Comparison of ENCODE assay signal across 21 cellular contexts in the genomic region with DNA sequence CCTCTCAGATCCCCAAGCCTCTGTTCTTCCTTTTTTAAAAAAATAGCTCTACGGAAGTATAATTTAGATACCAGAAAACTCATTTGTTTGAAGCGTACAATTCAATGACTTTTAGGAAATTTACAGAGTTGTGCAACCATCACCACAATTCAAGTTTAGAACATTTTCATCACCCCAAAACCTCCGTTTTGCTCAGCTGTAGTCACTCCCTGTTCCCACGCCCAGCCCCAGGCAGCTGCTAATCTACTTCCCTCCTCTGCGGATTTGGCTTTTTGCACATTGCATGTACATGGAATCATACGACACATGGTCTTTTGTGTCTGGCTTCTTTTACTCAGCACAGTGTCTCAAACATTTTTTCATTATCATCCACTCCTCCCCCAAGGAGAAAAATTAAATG.
DNase-seq lines count a peak whose midpoint lies in the region; ATAC-seq, FAIRE-seq and TF ChIP-seq lines count a peak whose summit lies in the region.
"Had no signal": no experiment of that assay in that cellular context is flagged by ENCODE, and none has a peak within 500 bp of the region (broad histone marks: within the 10 kb centered on the region; RNA-seq: fewer than 3 reads in every experiment).

No MANE protein-coding gene starts in this region.

- no peak overlapping the region for H4K5ac ChIP-seq in H1 (ENCODE audit: insufficient read length, low read depth, low read length)

- H3K36me3 ChIP-seq in H1 (ENCODE audit: control insufficient read depth in 2 of 4, insufficient read depth in 4 of 4, low read length in 3 of 4) (no peaks in the 10 kb centered on the region), left lung (no peaks in the 10 kb centered on the region), osteoblast (ENCODE audit: insufficient read depth, low read length) (no peaks in the 10 kb centered on the region)
- H3K36me3 ChIP-seq: spleen, thoracic aorta had no signal

- TF ChIP-seq EP300 in H1 (IDR thresholded peaks at IDR 0.05; ENCODE audit: borderline replicate concordance in 1 of 2, low read depth in 2 of 2, low read length in 2 of 2) = no peak

- H2BK15ac ChIP-seq in H1 (ENCODE audit: low read length) = peak overlapping the region; percentile 46; the same call in 1 of the 2 replicates

- no peaks in the 10 kb centered on the region for H3K23me2 ChIP-seq in H1 (ENCODE audit: low read depth, low read length)

- H3K27ac ChIP-seq in H1 (ENCODE audit: low read depth, low read length) (no peak overlapping the region), left lung (no peak overlapping the region), osteoblast (ENCODE audit: low read depth, low read length) (no peak overlapping the region)
- H3K27ac ChIP-seq: 22Rv1, C4-2B, KMS-11, RWPE1, thoracic aorta had no signal

- H3K56ac ChIP-seq in H1 (replicated peaks; ENCODE audit: insufficient read length, low read depth, low read length) = no peak overlapping the region

- TF ChIP-seq RAD21 in H1 (IDR thresholded peaks at IDR 0.05 in 1 of 2, conservative IDR thresholded peaks at IDR 0.05 in 1 of 2; ENCODE audit: low read depth in 2 of 2, low read length in 2 of 2) = no peak

- H4K91ac ChIP-seq in H1 (replicated peaks; ENCODE audit: insufficient read length, low read length) = no peak overlapping the region

- peaks cover 2 to 8% (median 4%) of the 10 kb centered on the region in 4 experiments; a peak in 6 of 7 replicates for H3K4me1 ChIP-seq in H1 (replicated peaks in 1 of 4; ENCODE audit: control insufficient read depth in 3 of 4, insufficient read depth in 4 of 4, low read length in 3 of 4)
- peaks cover 0 to 19% of the 10 kb centered on the region in 2 donors for H3K4me1 ChIP-seq in left lung
- no peaks in the 10 kb centered on the region for H3K4me1 ChIP-seq in osteoblast (ENCODE audit: insufficient read depth, low read length)

- POLR2A ChIA-PET in H1 (lab: Charles Lee; ENCODE audit: partially characterized antibody) = no interaction called here

- TF ChIP-seq CTCF in H1 (IDR thresholded peaks at IDR 0.05; ENCODE audit: control extremely low read depth in 1 of 3, insufficient read depth in 1 of 3, low read depth in 1 of 3, low read length in 3 of 3) = no peak
- TF ChIP-seq CTCF in left lung (IDR thresholded peaks at IDR 0.05) = no peak
- no peak for TF ChIP-seq CTCF in osteoblast (IDR thresholded peaks at IDR 0.05; ENCODE audit: extremely low read depth, low read depth, low read length)

- H2BK5ac ChIP-seq in H1 (ENCODE audit: low read depth, low read length) = no peak overlapping the region

- no peak overlapping the region for H2BK12ac ChIP-seq in H1 (ENCODE audit: low read depth, low read length)

- no peak overlapping the region for H3K4ac ChIP-seq in H1 (replicated peaks; ENCODE audit: insufficient read length, low read depth, low read length)

- no peak overlapping the region for H2BK20ac ChIP-seq in H1 (ENCODE audit: low read length)

- 89% methylated on average over 6 of the region's 6 CpGs; no CpG with 5 or more reads in 1 of the 2 experiments for WGBS in H1 (ENCODE audit: extremely low coverage in 1 of 2, insufficient coverage in 1 of 2, insufficient read length in 1 of 2, insufficient replicate concordance in 2 of 2, low coverage in 1 of 2, low lambda C conversion rate in 2 of 2, missing lambda C conversion rate in 1 of 2), 2 experiments

- H3K18ac ChIP-seq in H1 (ENCODE audit: extremely low read depth, low read length) = no peak overlapping the region

- DNase-seq in Right ventricle myocardium inferior (ENCODE audit: missing footprints) = peak; percentile 86
- no peak for DNase-seq in cardiac septum (ENCODE audit: low spot score)
- DNase-seq in H1 (ENCODE audit: low read depth in 1 of 2, low spot score in 2 of 2) = peak in 1 of 2 experiments; percentile 22
- peak in 1 of 2 donors; percentile 64 for DNase-seq in left lung
- no peak for DNase-seq in GM19239 (ENCODE audit: insufficient read length, low spot score)
- no peak for DNase-seq in COR-L47 (lab: John Stamatoyannopoulos, UW)
- DNase-seq in osteoblast (ENCODE audit: insufficient read length, low spot score, missing footprints) = no peak
- DNase-seq: activated B cell treated with CpG ODN at 0.5 μM for 24 hours; activated CD8-positive, alpha-beta T cell treated with anti-CD3 and anti-CD28 coated beads, Interleukin-2, amount 10 ng/mL, durations not matched to agents 7 days and 5 days; activated T-cell treated with anti-CD3 and anti-CD28 coated beads, Interleukin-2, amount 50 U/mL, for 72 hours; DMS79 treated with DMSO at 0.1 percent for 48 hours; effector CD4-positive, alpha-beta T cell; NCI-H1436 treated with DMSO at 0.1 percent for 48 hours; spleen had no signal

- intact Hi-C loops in Right ventricle myocardium inferior (cut with DNase I) (no loop called here), cardiac septum (cut with DNase I) (no loop called here), left lung (cut with DNase I) (no loop called here)

- no peak overlapping the region for H3K14ac ChIP-seq in H1 (ENCODE audit: insufficient read length)

- no peaks in the 10 kb centered on the region for H3K79me1 ChIP-seq in H1 (ENCODE audit: low read depth, low read length)

- no peaks in the 10 kb centered on the region; a peak in 1 of 7 replicates for H3K27me3 ChIP-seq in H1 (replicated peaks in 1 of 4; ENCODE audit: control insufficient read depth in 3 of 4, extremely low read depth in 1 of 4, insufficient read depth in 3 of 4, low read length in 3 of 4)
- H3K27me3 ChIP-seq in left lung = no peaks in the 10 kb centered on the region
- no peaks in the 10 kb centered on the region for H3K27me3 ChIP-seq in osteoblast (ENCODE audit: insufficient read depth, low read length)
- H3K27me3 ChIP-seq: spleen had no signal

- FAIRE-seq in H1 (lab: Jason Lieb, UNC) (no peak), GM19239 (lab: Jason Lieb, UNC) (no peak)

- H2AK5ac ChIP-seq in H1 (ENCODE audit: low read depth, low read length) = no peak overlapping the region

- no peak overlapping the region for H3K23ac ChIP-seq in H1 (ENCODE audit: insufficient read length)

- H3K4me3 ChIP-seq in H1 (ENCODE audit: extremely low read depth in 1 of 4, insufficient read depth in 2 of 4, low read depth in 3 of 4, low read length in 4 of 4) (no peak overlapping the region), left lung (no peak overlapping the region), osteoblast (ENCODE audit: insufficient read depth, low read length) (no peak overlapping the region)
- H3K4me3 ChIP-seq: spleen, thoracic aorta had no signal

- H3K4me2 ChIP-seq in H1 (ENCODE audit: insufficient read depth in 1 of 2, low read depth in 2 of 2, low read length in 2 of 2) (no peak overlapping the region), osteoblast (ENCODE audit: insufficient read depth, low read length) (no peak overlapping the region)
- H3K4me2 ChIP-seq: KMS-11 had no signal

- CTCF ChIA-PET in H1 (lab: Charles Lee; ENCODE audit: partially characterized antibody) = interaction anchor here (0.8 to 2.4 kb wide), 2 partner anchors 9 to 122 kb away, joined by 3 to 5 read pairs; no protein-coding TSS in a partner anchor

- no peak overlapping the region for H3K9ac ChIP-seq in H1 (replicated peaks in 1 of 4; ENCODE audit: extremely low read depth in 1 of 4, low read depth in 3 of 4, low read length in 3 of 4)
- H3K9ac ChIP-seq: KMS-11 had no signal

- H2AFZ ChIP-seq in H1 (ENCODE audit: low read length) (no peak overlapping the region), osteoblast (ENCODE audit: low read length) (no peak overlapping the region)

- no peak overlapping the region for H4K8ac ChIP-seq in H1 (ENCODE audit: extremely low read depth, insufficient read depth, low read length)

- no peak for TF ChIP-seq POLR2A in H1 (IDR thresholded peaks at IDR 0.05; ENCODE audit: control extremely low read depth in 1 of 2, low read depth in 2 of 2, low read length in 2 of 2)

- peak; percentile 87 for ATAC-seq in Right ventricle myocardium inferior
- peak; percentile 59 for ATAC-seq in left lung
- ATAC-seq in HG02678 (IDR thresholded peaks at IDR 0.05; ENCODE audit: unreplicated experiment) = no peak
- ATAC-seq: activated CD8-positive, alpha-beta T cell treated with anti-CD3 and anti-CD28 coated beads, Interleukin-2, amount 10 ng/mL, durations not matched to agents 7 days and 5 days; activated T-cell treated with anti-CD3 and anti-CD28 coated beads, Interleukin-2, amount 50 U/mL, for 72 hours; HCT116 had no signal

- H3K9me3 ChIP-seq in H1 (ENCODE audit: insufficient read depth in 2 of 2, low read depth in 1 of 2, low read length in 1 of 2) (no peaks in the 10 kb centered on the region), left lung (no peaks in the 10 kb centered on the region), osteoblast (ENCODE audit: low read depth, low read length) (no peaks in the 10 kb centered on the region)
- H3K9me3 ChIP-seq: spleen, thoracic aorta had no signal

- no peak overlapping the region for H2BK120ac ChIP-seq in H1 (replicated peaks; ENCODE audit: low read depth, low read length)

- no peaks in the 10 kb centered on the region for H3K79me2 ChIP-seq in H1 (ENCODE audit: control insufficient read depth in 1 of 2, insufficient read depth in 2 of 2, low read length in 2 of 2)
- H3K79me2 ChIP-seq in osteoblast (ENCODE audit: insufficient read depth, low read length) = no peaks in the 10 kb centered on the region

- H4K20me1 ChIP-seq in H1 (replicated peaks in 1 of 2; ENCODE audit: control insufficient read depth in 1 of 2, insufficient read depth in 2 of 2, low read length in 2 of 2) (no peaks in the 10 kb centered on the region), osteoblast (ENCODE audit: insufficient read depth, low read length) (no peaks in the 10 kb centered on the region)

TF ChIP-seq in H1, 55 proteins besides CTCF, POLR2A, EP300 and RAD21 (continues in another document):
- TF ChIP-seq SP1 (IDR thresholded peaks at IDR 0.05; ENCODE audit: low read depth, low read length) (no peak), RNF2 (IDR thresholded peaks at IDR 0.05; ENCODE audit: borderline replicate concordance, low read depth, low read length, missing control alignments, poor library complexity, severe bottlenecking) (no peak), JUND (IDR thresholded peaks at IDR 0.05; ENCODE audit: low read length) (no peak), EZH2 (IDR thresholded peaks at IDR 0.05; ENCODE audit: low read depth, low read length, severe bottlenecking) (no peak), SRF (IDR thresholded peaks at IDR 0.05; ENCODE audit: low read depth, low read length) (no peak)
